ENCODE assay signal across 8 cellular contexts in the genomic region with DNA sequence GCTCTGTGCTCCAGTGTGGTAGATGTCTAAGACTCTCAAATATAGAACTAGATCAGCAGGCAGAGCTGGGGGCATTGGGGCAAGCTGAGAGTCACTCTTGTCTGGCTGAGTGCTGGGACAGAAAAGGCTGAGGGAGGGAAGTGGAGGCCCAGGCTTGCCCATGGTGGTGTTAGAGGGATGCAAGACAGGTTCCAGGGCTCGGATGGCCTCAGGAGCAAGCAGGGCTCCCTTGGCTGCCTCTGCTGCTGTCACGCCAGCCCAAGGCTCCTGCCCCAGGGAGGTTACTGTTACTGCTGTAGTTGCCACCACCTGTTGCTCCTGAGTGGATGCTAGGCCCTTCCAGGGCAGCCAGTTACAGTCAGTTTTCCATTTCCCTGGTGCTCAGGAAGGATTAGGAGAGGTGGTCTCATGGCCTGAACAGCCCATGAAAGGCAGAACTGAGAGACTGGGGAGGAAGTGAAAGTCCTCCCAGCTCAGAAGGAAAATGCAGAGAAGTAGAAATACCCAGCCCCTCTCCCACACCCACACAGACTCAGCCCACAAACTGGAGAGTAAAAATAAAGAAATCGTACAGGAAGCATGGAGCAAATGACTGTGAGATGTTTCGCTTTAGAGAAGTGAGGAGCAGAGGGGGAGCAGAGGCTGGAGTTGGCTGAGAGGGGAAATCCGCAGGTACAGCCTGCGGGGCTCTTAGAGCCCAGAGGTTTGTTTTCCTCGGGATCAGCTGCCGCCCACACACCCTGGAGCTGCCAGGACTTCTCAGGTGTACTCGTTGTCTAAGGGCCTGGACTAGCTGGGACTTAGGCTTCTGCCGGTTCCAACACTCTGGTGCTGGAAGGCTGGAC. TPM values are rescaled to one million over a fixed set of nuclear protein-coding genes. Genes with fewer than 3 reads are reported as not detected.
DNase-seq lines count a peak whose midpoint lies in the region; ATAC-seq and TF ChIP-seq lines count a peak whose summit lies in the region.
"Had no signal": no experiment of that assay in that cellular context is flagged by ENCODE, and none has a peak within 500 bp of the region (broad histone marks: within the 10 kb centered on the region; RNA-seq: fewer than 3 reads in every experiment).

No MANE protein-coding gene starts in this region.

- TF ChIP-seq CTCF in Peyer's patch (IDR thresholded peaks at IDR 0.05) (no peak), omental fat pad (IDR thresholded peaks at IDR 0.05) (no peak)

- H3K27ac ChIP-seq in Peyer's patch (peak overlapping the region; percentile 88 to 97 (median 93)), cingulate gyrus (ENCODE audit: low read depth, low read length) (peak overlapping the region; percentile 62)

- H3K4me1 ChIP-seq in Peyer's patch, result peaks cover 3 to 46% (median 30%) of the 10 kb centered on the region in 4 donors

- DNase-seq in Peyer's patch (peak in 2 of 3 donors; percentile 49 to 55), omental fat pad (ENCODE audit: low spot score) (no peak), inferior parietal cortex (ENCODE audit: extremely low spot score) (no peak), H7 (no peak)
- DNase-seq: left cardiac atrium had no signal

- H3K36me3 ChIP-seq in Peyer's patch (peaks cover 0 to 5% (median 0%) of the 10 kb centered on the region in 3 donors), H7 (replicated peaks; ENCODE audit: control insufficient read depth, insufficient read depth, low read length) (no peaks in the 10 kb centered on the region)

- ATAC-seq in GM21737 (IDR thresholded peaks at IDR 0.05; ENCODE audit: unreplicated experiment), result peak; percentile 26
- peak; percentile 1 for ATAC-seq in omental fat pad (ENCODE audit: low FRiP score)
- no peak for ATAC-seq in GM19397 (IDR thresholded peaks at IDR 0.05; ENCODE audit: unreplicated experiment)

- peak overlapping the region; percentile 47 to 87 (median 76) for H3K4me3 ChIP-seq in Peyer's patch
- no peak overlapping the region for H3K4me3 ChIP-seq in H7 (ENCODE audit: insufficient read depth, low read depth, low read length)

- no peaks in the 10 kb centered on the region for H3K27me3 ChIP-seq in Peyer's patch
- H3K27me3 ChIP-seq in H7 (ENCODE audit: control insufficient read depth, insufficient read depth, low read length), result peaks cover 33% of the 10 kb centered on the region

- no peak for TF ChIP-seq POLR2A in Peyer's patch (IDR thresholded peaks at IDR 0.05)

- H3K9me3 ChIP-seq in Peyer's patch, result no peaks in the 10 kb centered on the region

RNA-seq across cellular contexts. Expression of a gene that starts 2.1 kb away (rescaled TPM):
- total RNA-seq in Peyer's patch, result 100 to 1,000 TPM in 2 of 4 donors, 10 to 100 TPM in 2; 56.1 to 140 (median 100) TPM
- 10 to 100 TPM; 41.1 to 98.1 (median 62.5) TPM for total RNA-seq in omental fat pad
- total RNA-seq in H7 (2014; rRNA removed; shearing (Covaris generic)), result 8.6 and 10.3 TPM in 2 replicates

Comparison
In these comparisons a context has a peak if more than half of its experiments do, and no peak if none do; other contexts are left out.
1. DNase-seq: peak in Peyer's patch (2 of 3); none in omental fat pad (single experiment), inferior parietal cortex (single experiment) and H7 (single experiment).